In the genomic region with DNA sequence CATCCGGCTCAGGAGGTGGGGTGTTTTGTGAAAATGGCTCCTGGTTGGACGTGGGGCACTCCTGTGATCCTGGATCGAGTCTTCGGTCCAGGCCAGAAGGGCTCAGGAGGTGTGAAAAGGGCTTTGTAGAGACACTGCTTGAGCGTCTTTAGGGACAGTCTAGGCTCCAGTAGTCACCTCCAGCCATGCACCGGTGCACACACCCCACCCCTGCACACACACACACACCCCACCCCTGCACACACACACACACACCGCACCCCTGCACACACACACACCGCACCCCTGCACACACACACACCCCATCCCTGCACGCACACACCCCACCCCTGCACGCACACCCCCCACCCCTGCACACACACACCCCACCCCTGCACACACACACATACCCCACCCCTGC, we compare ENCODE assay signal across 18 cellular contexts.
DNase-seq lines count a peak whose midpoint lies in the region; ATAC-seq and FAIRE-seq lines count a peak whose summit lies in the region.
"Had no signal": no experiment of that assay in that cellular context is flagged by ENCODE, and none has a peak within 500 bp of the region (broad histone marks: within the 10 kb centered on the region; RNA-seq: fewer than 3 reads in every experiment).

No MANE protein-coding gene starts in this region.

- peak; percentile 79 for FAIRE-seq in HTR-8/SVneo (lab: Jason Lieb, UNC)
- FAIRE-seq: GM12878, GM19239 had no signal

- H3K4me2 ChIP-seq in BLaER1, result peak overlapping the region; percentile 92; the same call in 1 of the 2 replicates
- H3K4me2 ChIP-seq: GM23338 had no signal

- H3K36me3 ChIP-seq in BLaER1, result peaks cover 16% of the 10 kb centered on the region

- no peak overlapping the region for H3K27ac ChIP-seq in BLaER1
- H3K27ac ChIP-seq: C4-2B had no signal

- H3K4me3 ChIP-seq in BLaER1, result no peak overlapping the region
- H3K4me3 ChIP-seq: GM12878, GM23338 had no signal

- H4K20me1 ChIP-seq in BLaER1, result peaks cover 22% of the 10 kb centered on the region; the same call in 1 of the 2 replicates

- peak; percentile 14 for DNase-seq in NCI-H82 (lab: John Stamatoyannopoulos, UW)
- no peak for DNase-seq in NCI-H82 treated with DMSO at 0.1 percent for 48 hours (lab: John Stamatoyannopoulos, UW; ENCODE audit: unreplicated experiment)
- DNase-seq in HTR-8/SVneo (ENCODE audit: insufficient read length, low spot score), result no peak
- no peak for DNase-seq in cerebellar nuclear complex (lab: John Stamatoyannopoulos, UW)
- DNase-seq: Caco-2; CD4-positive, CD25-positive, alpha-beta regulatory T cell; CD8-positive, alpha-beta T cell; DMS79; EL; GDM1; H9 had no signal

- H3K9me3 ChIP-seq in BLaER1, result peaks cover 7% of the 10 kb centered on the region; the same call in 1 of the 2 replicates
- H3K9me3 ChIP-seq: Caco-2 had no signal

- H3K4me1 ChIP-seq in BLaER1, result peaks cover 81% of the 10 kb centered on the region
- H3K4me1 ChIP-seq: Caco-2 had no signal

- H3K9ac ChIP-seq in BLaER1, result no peak overlapping the region

- H3K27me3 ChIP-seq in BLaER1, result no peaks in the 10 kb centered on the region

- ATAC-seq in GM19463 (IDR thresholded peaks at IDR 0.05; ENCODE audit: unreplicated experiment), result no peak
- ATAC-seq: CD8-positive, alpha-beta T cell; GM12878; GM23338; HCT116 had no signal
